18 cellular contexts compared by ENCODE assay signal in genomic region chr22:20980523-20980922, GRCh38. TPM values are rescaled to one million over a fixed set of nuclear protein-coding genes. Genes with fewer than 3 reads are reported as not detected.
A peak's percentile ranks its signal among the peaks of the same experiment; 100 is the strongest.
DNase-seq lines count a peak whose midpoint lies in the region; ATAC-seq, FAIRE-seq and TF ChIP-seq lines count a peak whose summit lies in the region.
"Had no signal": no experiment of that assay in that cellular context is flagged by ENCODE, and none has a peak within 500 bp of the region (broad histone marks: within the 10 kb centered on the region; RNA-seq: fewer than 3 reads in every experiment).

No MANE protein-coding gene starts in this region.

- H2BK20ac ChIP-seq in H9 (ENCODE audit: low read depth, low read length, poor library complexity, severe bottlenecking) = no peak overlapping the region

- H3K27me3 Mint-ChIP-seq in CD4-positive, CD25-positive, alpha-beta regulatory T cell = no peaks in the 10 kb centered on the region
- H3K27me3 Mint-ChIP-seq in H9 (ENCODE audit: low read depth) (peaks cover 45% of the 10 kb centered on the region), astrocyte (ENCODE audit: low read depth, unreplicated experiment) (peaks cover 15% of the 10 kb centered on the region)
- no peaks in the 10 kb centered on the region for H3K27me3 Mint-ChIP-seq in natural killer cell treated with Interleukin-12 subunit alpha and Interleukin-12 subunit beta and Interleukin-15 and Interleukin-18, amount 100 ng/mL, for 72 hours

- H3K9me3 Mint-ChIP-seq in CD4-positive, CD25-positive, alpha-beta regulatory T cell = peaks cover 0 to 7% (median 0%) of the 10 kb centered on the region in 7 donors
- H3K9me3 Mint-ChIP-seq in H9 (peaks cover 13 to 15% of the 10 kb centered on the region in 2 experiments), astrocyte (ENCODE audit: unreplicated experiment) (peaks cover 11% of the 10 kb centered on the region)
- H3K9me3 Mint-ChIP-seq in natural killer cell treated with Interleukin-12 subunit alpha and Interleukin-12 subunit beta and Interleukin-15 and Interleukin-18, amount 100 ng/mL, for 72 hours = no peaks in the 10 kb centered on the region

- no peak overlapping the region for H3K23ac ChIP-seq in H9 (ENCODE audit: insufficient read length, low read depth, low read length)

- H4K20me1 ChIP-seq in H9 (ENCODE audit: control insufficient read depth, insufficient read depth, insufficient read length) (no peaks in the 10 kb centered on the region), astrocyte (ENCODE audit: insufficient read depth, low read length) (peaks cover 3% of the 10 kb centered on the region)

- H3K4me3 ChIP-seq in CD4-positive, CD25-positive, alpha-beta regulatory T cell (ENCODE audit: low read depth, low read length) = no peak overlapping the region
- no peak overlapping the region for H3K4me3 ChIP-seq in astrocyte (ENCODE audit: insufficient read depth, low read depth, low read length)

- no peak overlapping the region for H3K56ac ChIP-seq in H9 (ENCODE audit: insufficient read length, low read depth, low read length)

- H3K14ac ChIP-seq in H9 (ENCODE audit: insufficient read depth, low read length) = no peak overlapping the region

- H3K23me2 ChIP-seq in H9 (ENCODE audit: insufficient read length, low read depth, low read length, poor library complexity, severe bottlenecking) = peaks cover 14% of the 10 kb centered on the region

- H3K4me1 Mint-ChIP-seq in CD4-positive, CD25-positive, alpha-beta regulatory T cell = peaks cover 0 to 50% (median 26%) of the 10 kb centered on the region in 4 donors
- H3K4me1 Mint-ChIP-seq in H9 = peaks cover 28 to 30% of the 10 kb centered on the region in 2 experiments
- peaks cover 2% of the 10 kb centered on the region for H3K4me1 Mint-ChIP-seq in astrocyte (ENCODE audit: low read depth, unreplicated experiment)
- peaks cover 31 to 35% of the 10 kb centered on the region in 2 donors for H3K4me1 Mint-ChIP-seq in natural killer cell treated with Interleukin-12 subunit alpha and Interleukin-12 subunit beta and Interleukin-15 and Interleukin-18, amount 100 ng/mL, for 72 hours (ENCODE audit: low read depth in 2 of 2)

- H3K18ac ChIP-seq in H9 (ENCODE audit: insufficient read length, low read depth, low read length) = no peak overlapping the region

- H3K79me1 ChIP-seq in H9 (ENCODE audit: insufficient read depth, low read depth, low read length, poor library complexity, severe bottlenecking) = no peaks in the 10 kb centered on the region

- H3K4ac ChIP-seq in H9 (ENCODE audit: low read depth, low read length) = no peak overlapping the region

- no peak overlapping the region for H4K5ac ChIP-seq in H9 (ENCODE audit: insufficient read length, low read depth, low read length)

- no peak overlapping the region for H2AK5ac ChIP-seq in H9 (ENCODE audit: insufficient read length, low read length)

- DNase-seq in CD4-positive, CD25-positive, alpha-beta regulatory T cell = no peak
- DNase-seq in H9 = no peak
- DNase-seq in astrocyte (ENCODE audit: low read depth) = no peak
- DNase-seq in natural killer cell treated with Interleukin-12 subunit alpha and Interleukin-12 subunit beta and Interleukin-15 and Interleukin-18, amount 100 ng/mL, for 72 hours (ENCODE audit: low spot score) = no peak
- DNase-seq in stimulated activated CD8-positive, alpha-beta memory T cell treated with anti-CD3 and anti-CD28 coated beads, Interleukin-4, amount 100 ng/mL, for 48 hours = no peak
- no peak for DNase-seq in GF-D8 (lab: John Stamatoyannopoulos, UW)
- no peak for DNase-seq in stimulated activated naive CD4-positive, alpha-beta T cell treated with Interleukin-2 at 50 U/mL for 16 hours (lab: John Stamatoyannopoulos, UW)
- DNase-seq: activated CD4-positive, alpha-beta T cell treated with anti-CD3 and anti-CD28 coated beads for 1 hour; activated naive CD4-positive, alpha-beta T cell treated with anti-CD3 and anti-CD28 coated beads, Interleukin-2, amount 50 U/mL, for 16 hours; central memory CD4-positive, alpha-beta T cell; GDM1; NCI-H1417 treated with DMSO at 0.1 percent for 48 hours; NCI-H345; PC-3; stomach had no signal

- peak overlapping the region; percentile 42 for H3K4me2 ChIP-seq in H9 (ENCODE audit: insufficient read depth, insufficient read length, low read length)
- no peak overlapping the region for H3K4me2 ChIP-seq in astrocyte (ENCODE audit: low read length)

- peaks cover 23% of the 10 kb centered on the region for H3K4me1 ChIP-seq in CD4-positive, CD25-positive, alpha-beta regulatory T cell (ENCODE audit: control insufficient read depth, insufficient read depth, low read length, poor library complexity, severe bottlenecking)
- H3K4me1 ChIP-seq in H9 (ENCODE audit: insufficient read depth, low read length) (0 out of 2 replicates have a peak, but pooled peaks cover 2% of the 10 kb centered on the region), astrocyte (ENCODE audit: insufficient read depth, low read length) (peaks cover 12% of the 10 kb centered on the region)

- no peaks in the 10 kb centered on the region for H3K27me3 ChIP-seq in CD4-positive, CD25-positive, alpha-beta regulatory T cell (ENCODE audit: control insufficient read depth, insufficient read depth, low read length)
- H3K27me3 ChIP-seq in H9 (ENCODE audit: insufficient read depth, low read length) = no peaks in the 10 kb centered on the region; the same call in 1 of the 2 replicates
- no peaks in the 10 kb centered on the region for H3K27me3 ChIP-seq in astrocyte (ENCODE audit: insufficient read depth, low read length)

- no peak for ATAC-seq in CD4-positive, CD25-positive, alpha-beta regulatory T cell (ENCODE audit: low read depth in 2 of 2)
- ATAC-seq in natural killer cell treated with Interleukin-12 subunit alpha and Interleukin-12 subunit beta and Interleukin-15 and Interleukin-18, amount 100 ng/mL, for 72 hours = no peak
- no peak for ATAC-seq in HG02798 (IDR thresholded peaks at IDR 0.05; ENCODE audit: poor library complexity, unreplicated experiment)
- ATAC-seq: PC-3, sciatic nerve had no signal

- no peak overlapping the region for H3T11ph ChIP-seq in H9 (ENCODE audit: low read length)

- H4K91ac ChIP-seq in H9 (ENCODE audit: insufficient read length, low read depth, low read length) = no peak overlapping the region

- peaks cover 3% of the 10 kb centered on the region for H3K36me3 ChIP-seq in CD4-positive, CD25-positive, alpha-beta regulatory T cell (ENCODE audit: control insufficient read depth, insufficient read depth, low read length)
- peaks cover 7% of the 10 kb centered on the region for H3K36me3 ChIP-seq in astrocyte (ENCODE audit: insufficient read depth, low read length)

- no peak overlapping the region for H2BK5ac ChIP-seq in H9 (ENCODE audit: insufficient read length, low read length)

- H4K8ac ChIP-seq in H9 (replicated peaks; ENCODE audit: insufficient read length, low read depth, low read length) = no peak overlapping the region

- H3K27ac Mint-ChIP-seq in CD4-positive, CD25-positive, alpha-beta regulatory T cell = peak overlapping the region in 2 of 3 donors; percentile 78 to 85
- H3K27ac Mint-ChIP-seq in H9 = peak overlapping the region in 1 of 3 experiments; percentile 73; a peak in 1 of 7 replicates
- H3K27ac Mint-ChIP-seq in astrocyte (ENCODE audit: unreplicated experiment) = peak overlapping the region; percentile 77
- H3K27ac Mint-ChIP-seq in natural killer cell treated with Interleukin-12 subunit alpha and Interleukin-12 subunit beta and Interleukin-15 and Interleukin-18, amount 100 ng/mL, for 72 hours = peak overlapping the region; percentile 83 to 94

- no CpG with 5 or more reads among the region's 4 CpGs for WGBS in H9 (ENCODE audit: extremely low coverage, insufficient read length, low lambda C conversion rate)

- no peak for FAIRE-seq in astrocyte (lab: Jason Lieb, UNC)
- FAIRE-seq: endothelial cell of umbilical vein had no signal

- H2BK12ac ChIP-seq in H9 (ENCODE audit: insufficient read length, low read depth, low read length) = no peak overlapping the region

- H3K4me3 Mint-ChIP-seq in CD4-positive, CD25-positive, alpha-beta regulatory T cell = peak overlapping the region; percentile 82 to 96 (median 94)
- H3K4me3 Mint-ChIP-seq in H9 (peak overlapping the region in 1 of 2 experiments; percentile 42; a peak in 2 of 5 replicates), astrocyte (ENCODE audit: unreplicated experiment) (no peak overlapping the region)
- H3K4me3 Mint-ChIP-seq in natural killer cell treated with Interleukin-12 subunit alpha and Interleukin-12 subunit beta and Interleukin-15 and Interleukin-18, amount 100 ng/mL, for 72 hours = peak overlapping the region; percentile 97

- peaks cover 6% of the 10 kb centered on the region for H3K36me3 Mint-ChIP-seq in CD4-positive, CD25-positive, alpha-beta regulatory T cell
- peaks cover 4 to 15% (median 7%) of the 10 kb centered on the region in 3 experiments; a peak in 5 of 7 replicates for H3K36me3 Mint-ChIP-seq in H9 (ENCODE audit: insufficient read depth in 1 of 3, low read depth in 3 of 3)
- H3K36me3 Mint-ChIP-seq in astrocyte (ENCODE audit: low read depth, unreplicated experiment) = peaks cover 10% of the 10 kb centered on the region
- H3K36me3 Mint-ChIP-seq in natural killer cell treated with Interleukin-12 subunit alpha and Interleukin-12 subunit beta and Interleukin-15 and Interleukin-18, amount 100 ng/mL, for 72 hours = peaks cover 4% of the 10 kb centered on the region

- H3K27ac ChIP-seq in CD4-positive, CD25-positive, alpha-beta regulatory T cell (ENCODE audit: insufficient read depth, low read length, poor library complexity, severe bottlenecking) = no peak overlapping the region
- H3K27ac ChIP-seq in H9 (ENCODE audit: insufficient read length, low read depth, low read length) (no peak overlapping the region), astrocyte (ENCODE audit: low read depth, low read length) (no peak overlapping the region)

- H2BK15ac ChIP-seq in H9 (ENCODE audit: low read depth, low read length) = no peak overlapping the region

- H3K79me2 ChIP-seq in H9 (ENCODE audit: insufficient read depth, low read length) (no peaks in the 10 kb centered on the region), astrocyte (ENCODE audit: insufficient read depth, low read length) (peaks cover 24% of the 10 kb centered on the region)

- peaks cover 0 to 9% of the 10 kb centered on the region in 2 experiments for H3K9me3 ChIP-seq in CD4-positive, CD25-positive, alpha-beta regulatory T cell (ENCODE audit: control insufficient read depth in 2 of 2, low read length in 2 of 2)
- H3K9me3 ChIP-seq in H9 (ENCODE audit: control insufficient read depth, low read depth, low read length) = no peaks in the 10 kb centered on the region
- H3K9me3 ChIP-seq in astrocyte (ENCODE audit: insufficient read depth, low read depth, low read length) = peaks cover 5% of the 10 kb centered on the region

- H3K9ac ChIP-seq in H9 (ENCODE audit: extremely low read depth, insufficient read length, low read length) (no peak overlapping the region), astrocyte (ENCODE audit: low read length) (no peak overlapping the region)

- no peak overlapping the region for H2BK120ac ChIP-seq in H9 (ENCODE audit: low read depth, low read length, poor library complexity, severe bottlenecking)

- TF ChIP-seq CTCF in H9 (conservative IDR thresholded peaks at IDR 0.05) (no peak), astrocyte (IDR thresholded peaks at IDR 0.05; ENCODE audit: insufficient read depth, low read depth, low read length) (no peak)

- no peak overlapping the region for H2AFZ ChIP-seq in H9 (ENCODE audit: low read length)
- H2AFZ ChIP-seq in astrocyte (ENCODE audit: low read depth, low read length) = no peak overlapping the region

RNA-seq across cellular contexts. Expression of gene LZTR1, which starts 1.6 kb away (rescaled TPM):
- total RNA-seq in CD4-positive, CD25-positive, alpha-beta regulatory T cell = 69.4 TPM
- 10 to 100 TPM in 3 of 4 donors, 1 to 10 TPM in 1; 9.6 to 12.1 (median 11.7) TPM for polyA plus RNA-seq in CD4-positive, CD25-positive, alpha-beta regulatory T cell
- total RNA-seq in H9 (2021) (40.0 and 47.0 TPM in 2 replicates), astrocyte (62.0 and 68.9 TPM in 2 replicates)
- 100 to 1,000 TPM in 1 of 2 donors, 10 to 100 TPM in 1; 76.2 to 133 TPM for total RNA-seq in natural killer cell treated with Interleukin-12 subunit alpha and Interleukin-12 subunit beta and Interleukin-15 and Interleukin-18, amount 100 ng/mL, for 72 hours

RNA-seq across cellular contexts. Expression of gene AIFM3, which starts 13.5 kb away (rescaled TPM):
- 0.49 TPM for total RNA-seq in CD4-positive, CD25-positive, alpha-beta regulatory T cell
- polyA plus RNA-seq in CD4-positive, CD25-positive, alpha-beta regulatory T cell = not detected
- total RNA-seq in H9 (2021) (1.9 and 2.3 TPM in 2 replicates), astrocyte (0.48 and 0.67 TPM in 2 replicates)
- 1 to 10 TPM in 1 of 2 donors, not detected in 1; 1.5 TPM for total RNA-seq in natural killer cell treated with Interleukin-12 subunit alpha and Interleukin-12 subunit beta and Interleukin-15 and Interleukin-18, amount 100 ng/mL, for 72 hours
- total RNA-seq: endothelial cell of umbilical vein had no signal

RNA-seq across cellular contexts. Expression of gene THAP7, which starts 21.4 kb away (rescaled TPM):
- total RNA-seq in CD4-positive, CD25-positive, alpha-beta regulatory T cell = 41.7 TPM
- polyA plus RNA-seq in CD4-positive, CD25-positive, alpha-beta regulatory T cell = 10 to 100 TPM; 38.5 to 58.0 (median 47.4) TPM
- 23.3 and 24.6 TPM in 2 replicates for total RNA-seq in H9 (2021)
- 12.1 and 12.2 TPM in 2 replicates for total RNA-seq in astrocyte
- total RNA-seq in natural killer cell treated with Interleukin-12 subunit alpha and Interleukin-12 subunit beta and Interleukin-15 and Interleukin-18, amount 100 ng/mL, for 72 hours = 10 to 100 TPM; 20.4 to 30.7 TPM

RNA-seq across cellular contexts. Expression of gene P2RX6, which starts 34.4 kb away (rescaled TPM):
- 0.59 TPM for total RNA-seq in CD4-positive, CD25-positive, alpha-beta regulatory T cell
- under 1 TPM in 1 of 4 donors, not detected in 3; 0.10 TPM for polyA plus RNA-seq in CD4-positive, CD25-positive, alpha-beta regulatory T cell
- total RNA-seq in H9 (2021) = not detected in 2 replicates
- 0.22 and 0.45 TPM in 2 replicates for total RNA-seq in astrocyte
- not detected for total RNA-seq in natural killer cell treated with Interleukin-12 subunit alpha and Interleukin-12 subunit beta and Interleukin-15 and Interleukin-18, amount 100 ng/mL, for 72 hours
- total RNA-seq: endothelial cell of umbilical vein had no signal

RNA-seq across cellular contexts. Expression of gene SLC7A4, which starts 51.8 kb away (rescaled TPM):
- not detected for total RNA-seq in CD4-positive, CD25-positive, alpha-beta regulatory T cell
- under 1 TPM in 1 of 4 donors, not detected in 3; 0.09 TPM for polyA plus RNA-seq in CD4-positive, CD25-positive, alpha-beta regulatory T cell
- total RNA-seq in H9 (2021) (0.09 and 0.22 TPM in 2 replicates), astrocyte (0.31 and 0.93 TPM in 2 replicates)
- not detected for total RNA-seq in natural killer cell treated with Interleukin-12 subunit alpha and Interleukin-12 subunit beta and Interleukin-15 and Interleukin-18, amount 100 ng/mL, for 72 hours
- total RNA-seq: endothelial cell of umbilical vein, PC-3 had no signal
- polyA plus RNA-seq: endothelial cell of umbilical vein had no signal
